11 cellular contexts compared by ENCODE assay signal in genomic region chr1:101200513-101200912, GRCh38. TPM values are rescaled to one million over a fixed set of nuclear protein-coding genes. Genes with fewer than 3 reads are reported as not detected.
DNase-seq lines count a peak whose midpoint lies in the region; ATAC-seq and TF ChIP-seq lines count a peak whose summit lies in the region.
"Had no signal": no experiment of that assay in that cellular context is flagged by ENCODE, and none has a peak within 500 bp of the region (broad histone marks: within the 10 kb centered on the region; RNA-seq: fewer than 3 reads in every experiment).

No MANE protein-coding gene starts in this region.

- CTCF ChIA-PET in activated CD4-positive, alpha-beta T cell treated with anti-CD3 and anti-CD28 coated beads for 36 hours (lab: Charles Lee): interaction anchor here (0.7 to 1.4 kb wide), 4 partner anchors 38 to 88 kb away, joined by 3 read pairs; no protein-coding TSS in a partner anchor

- no peak overlapping the region for H3K4me3 ChIP-seq in epithelial cell of esophagus (ENCODE audit: low read length)
- no peak overlapping the region for H3K4me3 ChIP-seq in retinal pigment epithelial cell (ENCODE audit: low read length)
- H3K4me3 ChIP-seq: prostate gland had no signal

- no peaks in the 10 kb centered on the region for H3K36me3 Mint-ChIP-seq in activated CD4-positive, alpha-beta T cell treated with anti-CD3 and anti-CD28 coated beads for 36 hours (ENCODE audit: low read depth)

- peak overlapping the region; percentile 74 for H3K27ac Mint-ChIP-seq in activated CD4-positive, alpha-beta T cell treated with anti-CD3 and anti-CD28 coated beads for 36 hours

- TF ChIP-seq CTCF in epithelial cell of esophagus (IDR thresholded peaks at IDR 0.05; ENCODE audit: insufficient read depth, low read depth, low read length, missing control alignments) (no peak), retinal pigment epithelial cell (conservative IDR thresholded peaks at IDR 0.05; ENCODE audit: low read depth, low read length) (no peak)

- no peak overlapping the region for H3K4me3 Mint-ChIP-seq in activated CD4-positive, alpha-beta T cell treated with anti-CD3 and anti-CD28 coated beads for 36 hours
- H3K4me3 Mint-ChIP-seq: activated CD4-positive, alpha-beta T cell treated with anti-CD3 and anti-CD28 coated beads, Interleukin-2, amount 10 ng/mL, durations not matched to agents 7 days and 5 days had no signal

- no peak for DNase-seq in activated CD4-positive, alpha-beta T cell treated with anti-CD3 and anti-CD28 coated beads for 36 hours
- no peak for DNase-seq in activated CD4-positive, alpha-beta T cell treated with anti-CD3 and anti-CD28 coated beads, Interleukin-2, amount 50 U/mL, for 48 hours
- DNase-seq in RKO (ENCODE audit: low spot score) (peak; percentile 11), epithelial cell of esophagus (ENCODE audit: low read depth) (peak; percentile 90), retinal pigment epithelial cell (ENCODE audit: low read depth) (peak; percentile 80), GM19238 (ENCODE audit: insufficient read length, low spot score) (no peak)
- DNase-seq: activated CD4-positive, alpha-beta T cell treated with anti-CD3 and anti-CD28 coated beads, Interleukin-2, amount 10 ng/mL, durations not matched to agents 7 days and 5 days; NCI-H1436 treated with DMSO at 0.1 percent for 48 hours had no signal

- no peak for ATAC-seq in activated CD4-positive, alpha-beta T cell treated with anti-CD3 and anti-CD28 coated beads for 36 hours
- ATAC-seq in GM21447 (IDR thresholded peaks at IDR 0.05; ENCODE audit: unreplicated experiment): no peak
- no peak for ATAC-seq in GM21737 (IDR thresholded peaks at IDR 0.05; ENCODE audit: unreplicated experiment)

- intact Hi-C loops in activated CD4-positive, alpha-beta T cell treated with anti-CD3 and anti-CD28 coated beads for 36 hours (cut with DNase I, micrococcal nuclease): no loop called here

- H3K4me1 Mint-ChIP-seq in activated CD4-positive, alpha-beta T cell treated with anti-CD3 and anti-CD28 coated beads for 36 hours: peaks cover 49% of the 10 kb centered on the region

- H3K27me3 Mint-ChIP-seq in activated CD4-positive, alpha-beta T cell treated with anti-CD3 and anti-CD28 coated beads for 36 hours: no peaks in the 10 kb centered on the region
- H3K27me3 Mint-ChIP-seq: activated CD4-positive, alpha-beta T cell treated with anti-CD3 and anti-CD28 coated beads, Interleukin-2, amount 10 ng/mL, durations not matched to agents 7 days and 5 days had no signal

- POLR2A ChIA-PET in activated CD4-positive, alpha-beta T cell treated with anti-CD3 and anti-CD28 coated beads for 36 hours (lab: Charles Lee): interaction anchor here (2.5 to 2.9 kb wide), 3 partner anchors 22 to 90 kb away, joined by 10 to 48 read pairs (median 36); partner anchors contain the start of gene S1PR1

- H3K9me3 Mint-ChIP-seq in activated CD4-positive, alpha-beta T cell treated with anti-CD3 and anti-CD28 coated beads for 36 hours (ENCODE audit: low read depth): no peaks in the 10 kb centered on the region

RNA-seq across cellular contexts. Expression of gene S1PR1, which starts 36.3 kb away (rescaled TPM):
- total RNA-seq in activated CD4-positive, alpha-beta T cell treated with anti-CD3 and anti-CD28 coated beads for 36 hours: 100 to 1,000 TPM; 109 to 130 TPM

Comparison
In these comparisons a context has a peak if more than half of its experiments do, and no peak if none do; other contexts are left out.
1. DNase-seq: peak in RKO (single experiment), epithelial cell of esophagus (single experiment) and retinal pigment epithelial cell (single experiment); none in activated CD4-positive, alpha-beta T cell treated with anti-CD3 and anti-CD28 coated beads for 36 hours (single experiment), activated CD4-positive, alpha-beta T cell treated with anti-CD3 and anti-CD28 coated beads, Interleukin-2, amount 50 U/mL, for 48 hours (0 of 2) and GM19238 (single experiment).